ENCODE assay signal across 1 cellular context in the genomic region with DNA sequence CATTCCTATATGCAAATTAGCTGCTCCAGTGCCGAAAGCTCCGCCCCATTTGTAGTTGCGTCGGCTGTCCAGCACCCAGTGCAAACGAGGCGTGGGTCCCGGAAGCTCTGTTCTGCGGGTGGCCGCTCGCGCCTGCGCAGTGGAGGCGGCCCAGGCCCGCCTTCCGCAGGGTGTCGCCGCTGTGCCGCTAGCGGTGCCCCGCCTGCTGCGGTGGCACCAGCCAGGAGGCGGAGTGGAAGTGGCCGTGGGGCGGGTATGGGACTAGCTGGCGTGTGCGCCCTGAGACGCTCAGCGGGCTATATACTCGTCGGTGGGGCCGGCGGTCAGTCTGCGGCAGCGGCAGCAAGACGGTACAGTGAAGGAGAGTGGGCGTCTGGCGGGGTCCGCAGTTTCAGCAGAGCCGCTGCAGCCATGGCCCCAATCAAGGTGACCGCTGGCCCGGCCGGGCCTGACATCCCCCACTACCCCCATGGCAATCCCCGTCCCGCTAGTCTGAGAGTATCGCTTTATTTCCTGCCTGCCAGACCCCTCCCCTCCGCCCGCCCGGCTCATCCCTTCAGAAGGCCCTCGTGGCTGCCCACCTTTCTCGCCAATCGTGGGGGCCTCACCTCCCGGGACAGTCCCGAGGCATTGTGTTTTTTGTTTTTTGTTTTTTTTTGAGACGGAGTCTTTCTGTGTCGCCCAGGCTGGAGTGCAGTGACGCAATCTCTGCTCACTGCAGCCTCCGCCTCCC.
TF ChIP-seq lines count a peak whose summit lies in the region.

TSS of gene PRDX5 (plus strand) at position 161 of the 733 bp plus-strand sequence. CDS start at position 256, 95 bp downstream.

TF ChIP-seq in HEK293, 187 proteins besides CTCF, POLR2A, EP300 and RAD21 (continued from another document and continues in another):
- TF ChIP-seq KLF17 (tag by site-specific recombination; IDR thresholded peaks at IDR 0.05) (no peak), ZNF792 (tag by site-specific recombination; IDR thresholded peaks at IDR 0.05) (0 out of 2 replicates have a peak, but pooled peaks have one; percentile 19), ZNF677 (tag by site-specific recombination; IDR thresholded peaks at IDR 0.05) (no peak), ZNF626 (tag by site-specific recombination; IDR thresholded peaks at IDR 0.05) (no peak), GLIS1 (tag by site-specific recombination; IDR thresholded peaks at IDR 0.05) (no peak; the same call in 1 of the 2 replicates), ZNF621 (tag by site-specific recombination; IDR thresholded peaks at IDR 0.05) (no peak), KLF9 (tag by site-specific recombination; IDR thresholded peaks at IDR 0.05; ENCODE audit: low read depth) (0 out of 2 replicates have a peak, but pooled peaks have one; percentile 48), KLF8 (tag by site-specific recombination; IDR thresholded peaks at IDR 0.05) (peak; percentile 48; the same call in 1 of the 2 replicates), ZNF658 (tag by site-specific recombination; IDR thresholded peaks at IDR 0.05) (no peak), ZBTB26 (tag by site-specific recombination; optimal IDR thresholded peaks at IDR 0.05) (peak; percentile 64), ZIC2 (tag by site-specific recombination; IDR thresholded peaks at IDR 0.05) (peak; percentile 80), ZNF639 (tag by site-specific recombination; IDR thresholded peaks at IDR 0.05) (0 out of 2 replicates have a peak, but pooled peaks have one; percentile 46), ZNF473 (tag by site-specific recombination; IDR thresholded peaks at IDR 0.05) (no peak), ZNF362 (tag by site-specific recombination; IDR thresholded peaks at IDR 0.05) (peak; percentile 80; the same call in 1 of the 2 replicates), ZNF155 (tag by site-specific recombination; IDR thresholded peaks at IDR 0.05) (no peak), SETDB1 (IDR thresholded peaks at IDR 0.05; ENCODE audit: insufficient read length, low read length) (no peak), EGR2 (tag by site-specific recombination; IDR thresholded peaks at IDR 0.05; ENCODE audit: low read depth) (no peak), ZNF202 (tag by site-specific recombination; IDR thresholded peaks at IDR 0.05; ENCODE audit: borderline replicate concordance) (no peak), ZNF843 (tag by site-specific recombination; IDR thresholded peaks at IDR 0.05) (0 out of 2 replicates have a peak, but pooled peaks have one; percentile 25), SP3 (tag by site-specific recombination; IDR thresholded peaks at IDR 0.05) (peak; percentile 64), ZXDB (tag by site-specific recombination; IDR thresholded peaks at IDR 0.05) (no peak), ZNF600 (tag by site-specific recombination; IDR thresholded peaks at IDR 0.05) (peak; percentile 64), ZNF121 (tag by site-specific recombination; IDR thresholded peaks at IDR 0.05) (no peak), ZNF16 (tag by site-specific recombination; IDR thresholded peaks at IDR 0.05; ENCODE audit: low read depth) (no peak), ZNF37A (tag by site-specific recombination; IDR thresholded peaks at IDR 0.05) (no peak), INSM2 (tag by site-specific recombination; IDR thresholded peaks at IDR 0.05) (no peak; the same call in 1 of the 2 replicates), ZNF112 (tag by site-specific recombination; IDR thresholded peaks at IDR 0.05) (no peak), ZSCAN30 (tag by site-specific recombination; IDR thresholded peaks at IDR 0.05) (no peak)
- TF ChIP-seq, protein P1, sequence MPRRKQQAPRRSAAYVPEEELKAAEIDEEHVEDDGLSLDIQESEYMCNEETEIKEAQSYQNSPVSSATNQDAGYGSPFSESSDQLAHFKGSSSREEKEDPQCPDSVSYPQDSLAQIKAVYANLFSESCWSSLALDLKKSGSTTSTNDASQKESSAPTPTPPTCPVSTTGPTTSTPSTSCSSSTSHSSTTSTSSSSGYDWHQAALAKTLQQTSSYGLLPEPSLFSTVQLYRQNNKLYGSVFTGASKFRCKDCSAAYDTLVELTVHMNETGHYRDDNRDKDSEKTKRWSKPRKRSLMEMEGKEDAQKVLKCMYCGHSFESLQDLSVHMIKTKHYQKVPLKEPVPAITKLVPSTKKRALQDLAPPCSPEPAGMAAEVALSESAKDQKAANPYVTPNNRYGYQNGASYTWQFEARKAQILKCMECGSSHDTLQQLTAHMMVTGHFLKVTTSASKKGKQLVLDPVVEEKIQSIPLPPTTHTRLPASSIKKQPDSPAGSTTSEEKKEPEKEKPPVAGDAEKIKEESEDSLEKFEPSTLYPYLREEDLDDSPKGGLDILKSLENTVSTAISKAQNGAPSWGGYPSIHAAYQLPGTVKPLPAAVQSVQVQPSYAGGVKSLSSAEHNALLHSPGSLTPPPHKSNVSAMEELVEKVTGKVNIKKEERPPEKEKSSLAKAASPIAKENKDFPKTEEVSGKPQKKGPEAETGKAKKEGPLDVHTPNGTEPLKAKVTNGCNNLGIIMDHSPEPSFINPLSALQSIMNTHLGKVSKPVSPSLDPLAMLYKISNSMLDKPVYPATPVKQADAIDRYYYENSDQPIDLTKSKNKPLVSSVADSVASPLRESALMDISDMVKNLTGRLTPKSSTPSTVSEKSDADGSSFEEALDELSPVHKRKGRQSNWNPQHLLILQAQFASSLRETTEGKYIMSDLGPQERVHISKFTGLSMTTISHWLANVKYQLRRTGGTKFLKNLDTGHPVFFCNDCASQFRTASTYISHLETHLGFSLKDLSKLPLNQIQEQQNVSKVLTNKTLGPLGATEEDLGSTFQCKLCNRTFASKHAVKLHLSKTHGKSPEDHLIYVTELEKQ (tag by site-specific recombination; IDR thresholded peaks at IDR 0.05; ENCODE audit: borderline replicate concordance), result no peak
- TF ChIP-seq, protein P2, sequence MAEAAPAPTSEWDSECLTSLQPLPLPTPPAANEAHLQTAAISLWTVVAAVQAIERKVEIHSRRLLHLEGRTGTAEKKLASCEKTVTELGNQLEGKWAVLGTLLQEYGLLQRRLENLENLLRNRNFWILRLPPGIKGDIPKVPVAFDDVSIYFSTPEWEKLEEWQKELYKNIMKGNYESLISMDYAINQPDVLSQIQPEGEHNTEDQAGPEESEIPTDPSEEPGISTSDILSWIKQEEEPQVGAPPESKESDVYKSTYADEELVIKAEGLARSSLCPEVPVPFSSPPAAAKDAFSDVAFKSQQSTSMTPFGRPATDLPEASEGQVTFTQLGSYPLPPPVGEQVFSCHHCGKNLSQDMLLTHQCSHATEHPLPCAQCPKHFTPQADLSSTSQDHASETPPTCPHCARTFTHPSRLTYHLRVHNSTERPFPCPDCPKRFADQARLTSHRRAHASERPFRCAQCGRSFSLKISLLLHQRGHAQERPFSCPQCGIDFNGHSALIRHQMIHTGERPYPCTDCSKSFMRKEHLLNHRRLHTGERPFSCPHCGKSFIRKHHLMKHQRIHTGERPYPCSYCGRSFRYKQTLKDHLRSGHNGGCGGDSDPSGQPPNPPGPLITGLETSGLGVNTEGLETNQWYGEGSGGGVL (tag by site-specific recombination; IDR thresholded peaks at IDR 0.05), result peak; percentile 31; the same call in 1 of the 2 replicates
- TF ChIP-seq, protein P3, sequence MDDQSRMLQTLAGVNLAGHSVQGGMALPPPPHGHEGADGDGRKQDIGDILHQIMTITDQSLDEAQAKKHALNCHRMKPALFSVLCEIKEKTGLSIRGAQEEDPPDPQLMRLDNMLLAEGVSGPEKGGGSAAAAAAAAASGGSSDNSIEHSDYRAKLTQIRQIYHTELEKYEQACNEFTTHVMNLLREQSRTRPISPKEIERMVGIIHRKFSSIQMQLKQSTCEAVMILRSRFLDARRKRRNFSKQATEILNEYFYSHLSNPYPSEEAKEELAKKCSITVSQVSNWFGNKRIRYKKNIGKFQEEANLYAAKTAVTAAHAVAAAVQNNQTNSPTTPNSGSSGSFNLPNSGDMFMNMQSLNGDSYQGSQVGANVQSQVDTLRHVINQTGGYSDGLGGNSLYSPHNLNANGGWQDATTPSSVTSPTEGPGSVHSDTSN (CRISPR knock-in tag; IDR thresholded peaks at IDR 0.05), result peak; percentile 78
- TF ChIP-seq, protein P4, sequence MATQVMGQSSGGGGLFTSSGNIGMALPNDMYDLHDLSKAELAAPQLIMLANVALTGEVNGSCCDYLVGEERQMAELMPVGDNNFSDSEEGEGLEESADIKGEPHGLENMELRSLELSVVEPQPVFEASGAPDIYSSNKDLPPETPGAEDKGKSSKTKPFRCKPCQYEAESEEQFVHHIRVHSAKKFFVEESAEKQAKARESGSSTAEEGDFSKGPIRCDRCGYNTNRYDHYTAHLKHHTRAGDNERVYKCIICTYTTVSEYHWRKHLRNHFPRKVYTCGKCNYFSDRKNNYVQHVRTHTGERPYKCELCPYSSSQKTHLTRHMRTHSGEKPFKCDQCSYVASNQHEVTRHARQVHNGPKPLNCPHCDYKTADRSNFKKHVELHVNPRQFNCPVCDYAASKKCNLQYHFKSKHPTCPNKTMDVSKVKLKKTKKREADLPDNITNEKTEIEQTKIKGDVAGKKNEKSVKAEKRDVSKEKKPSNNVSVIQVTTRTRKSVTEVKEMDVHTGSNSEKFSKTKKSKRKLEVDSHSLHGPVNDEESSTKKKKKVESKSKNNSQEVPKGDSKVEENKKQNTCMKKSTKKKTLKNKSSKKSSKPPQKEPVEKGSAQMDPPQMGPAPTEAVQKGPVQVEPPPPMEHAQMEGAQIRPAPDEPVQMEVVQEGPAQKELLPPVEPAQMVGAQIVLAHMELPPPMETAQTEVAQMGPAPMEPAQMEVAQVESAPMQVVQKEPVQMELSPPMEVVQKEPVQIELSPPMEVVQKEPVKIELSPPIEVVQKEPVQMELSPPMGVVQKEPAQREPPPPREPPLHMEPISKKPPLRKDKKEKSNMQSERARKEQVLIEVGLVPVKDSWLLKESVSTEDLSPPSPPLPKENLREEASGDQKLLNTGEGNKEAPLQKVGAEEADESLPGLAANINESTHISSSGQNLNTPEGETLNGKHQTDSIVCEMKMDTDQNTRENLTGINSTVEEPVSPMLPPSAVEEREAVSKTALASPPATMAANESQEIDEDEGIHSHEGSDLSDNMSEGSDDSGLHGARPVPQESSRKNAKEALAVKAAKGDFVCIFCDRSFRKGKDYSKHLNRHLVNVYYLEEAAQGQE (tag by site-specific recombination; IDR thresholded peaks at IDR 0.05), result peak; percentile 90
- TF ChIP-seq, protein P5, sequence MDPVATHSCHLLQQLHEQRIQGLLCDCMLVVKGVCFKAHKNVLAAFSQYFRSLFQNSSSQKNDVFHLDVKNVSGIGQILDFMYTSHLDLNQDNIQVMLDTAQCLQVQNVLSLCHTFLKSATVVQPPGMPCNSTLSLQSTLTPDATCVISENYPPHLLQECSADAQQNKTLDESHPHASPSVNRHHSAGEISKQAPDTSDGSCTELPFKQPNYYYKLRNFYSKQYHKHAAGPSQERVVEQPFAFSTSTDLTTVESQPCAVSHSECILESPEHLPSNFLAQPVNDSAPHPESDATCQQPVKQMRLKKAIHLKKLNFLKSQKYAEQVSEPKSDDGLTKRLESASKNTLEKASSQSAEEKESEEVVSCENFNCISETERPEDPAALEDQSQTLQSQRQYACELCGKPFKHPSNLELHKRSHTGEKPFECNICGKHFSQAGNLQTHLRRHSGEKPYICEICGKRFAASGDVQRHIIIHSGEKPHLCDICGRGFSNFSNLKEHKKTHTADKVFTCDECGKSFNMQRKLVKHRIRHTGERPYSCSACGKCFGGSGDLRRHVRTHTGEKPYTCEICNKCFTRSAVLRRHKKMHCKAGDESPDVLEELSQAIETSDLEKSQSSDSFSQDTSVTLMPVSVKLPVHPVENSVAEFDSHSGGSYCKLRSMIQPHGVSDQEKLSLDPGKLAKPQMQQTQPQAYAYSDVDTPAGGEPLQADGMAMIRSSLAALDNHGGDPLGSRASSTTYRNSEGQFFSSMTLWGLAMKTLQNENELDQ (tag by site-specific recombination; IDR thresholded peaks at IDR 0.05; ENCODE audit: low read depth), result no peak
